In genomic region chr3:196193738-196194541, GRCh38 we compare ENCODE assay signal across 1 cellular context.
TF ChIP-seq lines count a peak whose summit lies in the region.

No MANE protein-coding gene starts in this region.

TF ChIP-seq in K562, 482 proteins besides CTCF, POLR2A, EP300 and RAD21 (continued from another document and continues in another):
- TF ChIP-seq CHCHD3 (CRISPR knock-in tag; IDR thresholded peaks at IDR 0.05) (no peak), SREBF2 (CRISPR knock-in tag; IDR thresholded peaks at IDR 0.05) (no peak), PHF8 (IDR thresholded peaks at IDR 0.05; ENCODE audit: borderline replicate concordance, low read length) (no peak), THRAP3 (IDR thresholded peaks at IDR 0.05; ENCODE audit: borderline replicate concordance) (no peak), TOE1 (IDR thresholded peaks at IDR 0.05; ENCODE audit: borderline replicate concordance) (no peak; the same call in 1 of the 2 replicates), TOE1 (CRISPR knock-in tag; IDR thresholded peaks at IDR 0.05; ENCODE audit: borderline replicate concordance, low read depth) (no peak), KAT8 (IDR thresholded peaks at IDR 0.05; ENCODE audit: low read depth) (no peak), SMARCC2 (IDR thresholded peaks at IDR 0.05; ENCODE audit: low read depth) (no peak), HDAC6 (IDR thresholded peaks at IDR 0.05; ENCODE audit: low read depth, low read length) (no peak), RHOXF2B (CRISPR knock-in tag; conservative IDR thresholded peaks at IDR 0.05) (no peak), ZNF766 (CRISPR knock-in tag; conservative IDR thresholded peaks at IDR 0.05) (0 out of 2 replicates have a peak, but pooled peaks have one; percentile 37), GTF2F1 (IDR thresholded peaks at IDR 0.05; ENCODE audit: low read depth, low read length) (no peak), NR4A1 (CRISPR knock-in tag; IDR thresholded peaks at IDR 0.05) (no peak), NR4A1 (tag; IDR thresholded peaks at IDR 0.05) (peak; percentile 66; the same call in 1 of the 2 replicates), NELFE (IDR thresholded peaks at IDR 0.05; ENCODE audit: insufficient read depth, insufficient read length) (no peak), ZNF436 (CRISPR knock-in tag; IDR thresholded peaks at IDR 0.05) (no peak), ZNF584 (CRISPR knock-in tag; IDR thresholded peaks at IDR 0.05; ENCODE audit: low read depth) (peak; percentile 77), ZNF134 (CRISPR knock-in tag; conservative IDR thresholded peaks at IDR 0.05) (no peak), ZNF133 (CRISPR knock-in tag; IDR thresholded peaks at IDR 0.05) (no peak), NONO (IDR thresholded peaks at IDR 0.05; ENCODE audit: low read depth in 2 of 2, low read length in 1 of 2) (no peak), ZNF3 (CRISPR knock-in tag; IDR thresholded peaks at IDR 0.05) (no peak), BRF1 (IDR thresholded peaks at IDR 0.05; ENCODE audit: borderline replicate concordance, extremely low read depth, insufficient read length) (no peak), NFE2 (IDR thresholded peaks at IDR 0.05; ENCODE audit: low read depth) (no peak), MLX (CRISPR knock-in tag; conservative IDR thresholded peaks at IDR 0.05) (no peak), HEY1 (CRISPR knock-in tag; IDR thresholded peaks at IDR 0.05; ENCODE audit: borderline replicate concordance) (no peak), MLLT1 (IDR thresholded peaks at IDR 0.05) (no peak), ZNF175 (CRISPR knock-in tag; IDR thresholded peaks at IDR 0.05; ENCODE audit: low read depth) (no peak), HDGF (IDR thresholded peaks at IDR 0.05) (peak; percentile 48; the same call in 1 of the 2 replicates), HNRNPL (IDR thresholded peaks at IDR 0.05; ENCODE audit: low read depth, low read length) (peak; percentile 85; the same call in 1 of the 2 replicates), PHB2 (IDR thresholded peaks at IDR 0.05; ENCODE audit: low read depth) (no peak), DEAF1 (CRISPR knock-in tag; IDR thresholded peaks at IDR 0.05) (no peak), PCBP1 (IDR thresholded peaks at IDR 0.05; ENCODE audit: low read depth, low read length, poor library complexity, severe bottlenecking) (no peak), ZNF561 (CRISPR knock-in tag; conservative IDR thresholded peaks at IDR 0.05) (no peak), ZNF324 (CRISPR knock-in tag; IDR thresholded peaks at IDR 0.05) (no peak), CBFB (CRISPR knock-in tag; IDR thresholded peaks at IDR 0.05) (no peak), CBFA2T2 (conservative IDR thresholded peaks at IDR 0.05) (peak; percentile 83), ZC3H11A (IDR thresholded peaks at IDR 0.05; ENCODE audit: low read depth, low read length) (no peak), ZKSCAN3 (CRISPR knock-in tag; IDR thresholded peaks at IDR 0.05) (no peak), PPARD (CRISPR knock-in tag; IDR thresholded peaks at IDR 0.05) (no peak), ZNF146 (CRISPR knock-in tag; IDR thresholded peaks at IDR 0.05; ENCODE audit: unreplicated experiment) (no peak), RBBP5 (IDR thresholded peaks at IDR 0.05; ENCODE audit: borderline replicate concordance, insufficient read depth, low read length, poor library complexity, severe bottlenecking) (no peak), ZNF76 (CRISPR knock-in tag; IDR thresholded peaks at IDR 0.05; ENCODE audit: borderline replicate concordance) (peak; percentile 84; the same call in 1 of the 2 replicates), U2AF1 (optimal IDR thresholded peaks at IDR 0.05; ENCODE audit: low read depth, low read length) (no peak), ZNF184 (CRISPR knock-in tag; IDR thresholded peaks at IDR 0.05) (no peak), MTF1 (CRISPR knock-in tag; IDR thresholded peaks at IDR 0.05; ENCODE audit: borderline replicate concordance) (no peak), USF2 (CRISPR knock-in tag; IDR thresholded peaks at IDR 0.05) (no peak), KLF13 (tag; IDR thresholded peaks at IDR 0.05; ENCODE audit: borderline replicate concordance, low read depth) (no peak), ZFP30 (CRISPR knock-in tag; IDR thresholded peaks at IDR 0.05; ENCODE audit: borderline replicate concordance) (no peak), MNT (conservative IDR thresholded peaks at IDR 0.05) (no peak), SETDB1 (IDR thresholded peaks at IDR 0.05; ENCODE audit: low read length) (no peak), SRSF7 (optimal IDR thresholded peaks at IDR 0.05; ENCODE audit: low read depth, low read length) (no peak), ZNF780A (CRISPR knock-in tag; IDR thresholded peaks at IDR 0.05) (no peak), NR1H2 (CRISPR knock-in tag; IDR thresholded peaks at IDR 0.05) (no peak), RCOR1 (IDR thresholded peaks at IDR 0.05; ENCODE audit: borderline replicate concordance in 1 of 2, low read depth in 2 of 2, low read length in 2 of 2) (0 out of 4 replicates have a peak, but pooled peaks of 1 of the 2 experiments have one; percentile 9), ADNP (tag; IDR thresholded peaks at IDR 0.05) (no peak), CBX3 (IDR thresholded peaks at IDR 0.05; ENCODE audit: borderline replicate concordance in 1 of 2, low read length in 2 of 2) (no peak), RBM39 (optimal IDR thresholded peaks at IDR 0.05; ENCODE audit: low read depth, low read length) (no peak)
- TF ChIP-seq, protein P1, sequence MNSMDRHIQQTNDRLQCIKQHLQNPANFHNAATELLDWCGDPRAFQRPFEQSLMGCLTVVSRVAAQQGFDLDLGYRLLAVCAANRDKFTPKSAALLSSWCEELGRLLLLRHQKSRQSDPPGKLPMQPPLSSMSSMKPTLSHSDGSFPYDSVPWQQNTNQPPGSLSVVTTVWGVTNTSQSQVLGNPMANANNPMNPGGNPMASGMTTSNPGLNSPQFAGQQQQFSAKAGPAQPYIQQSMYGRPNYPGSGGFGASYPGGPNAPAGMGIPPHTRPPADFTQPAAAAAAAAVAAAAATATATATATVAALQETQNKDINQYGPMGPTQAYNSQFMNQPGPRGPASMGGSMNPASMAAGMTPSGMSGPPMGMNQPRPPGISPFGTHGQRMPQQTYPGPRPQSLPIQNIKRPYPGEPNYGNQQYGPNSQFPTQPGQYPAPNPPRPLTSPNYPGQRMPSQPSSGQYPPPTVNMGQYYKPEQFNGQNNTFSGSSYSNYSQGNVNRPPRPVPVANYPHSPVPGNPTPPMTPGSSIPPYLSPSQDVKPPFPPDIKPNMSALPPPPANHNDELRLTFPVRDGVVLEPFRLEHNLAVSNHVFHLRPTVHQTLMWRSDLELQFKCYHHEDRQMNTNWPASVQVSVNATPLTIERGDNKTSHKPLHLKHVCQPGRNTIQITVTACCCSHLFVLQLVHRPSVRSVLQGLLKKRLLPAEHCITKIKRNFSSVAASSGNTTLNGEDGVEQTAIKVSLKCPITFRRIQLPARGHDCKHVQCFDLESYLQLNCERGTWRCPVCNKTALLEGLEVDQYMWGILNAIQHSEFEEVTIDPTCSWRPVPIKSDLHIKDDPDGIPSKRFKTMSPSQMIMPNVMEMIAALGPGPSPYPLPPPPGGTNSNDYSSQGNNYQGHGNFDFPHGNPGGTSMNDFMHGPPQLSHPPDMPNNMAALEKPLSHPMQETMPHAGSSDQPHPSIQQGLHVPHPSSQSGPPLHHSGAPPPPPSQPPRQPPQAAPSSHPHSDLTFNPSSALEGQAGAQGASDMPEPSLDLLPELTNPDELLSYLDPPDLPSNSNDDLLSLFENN (IDR thresholded peaks at IDR 0.05; ENCODE audit: low read depth in 2 of 2, low read length in 2 of 2) = no peak
- TF ChIP-seq, protein P2, sequence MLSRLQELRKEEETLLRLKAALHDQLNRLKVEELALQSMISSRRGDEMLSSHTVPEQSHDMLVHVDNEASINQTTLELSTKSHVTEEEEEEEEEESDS (CRISPR knock-in tag; IDR thresholded peaks at IDR 0.05) = no peak
- TF ChIP-seq, protein P3, sequence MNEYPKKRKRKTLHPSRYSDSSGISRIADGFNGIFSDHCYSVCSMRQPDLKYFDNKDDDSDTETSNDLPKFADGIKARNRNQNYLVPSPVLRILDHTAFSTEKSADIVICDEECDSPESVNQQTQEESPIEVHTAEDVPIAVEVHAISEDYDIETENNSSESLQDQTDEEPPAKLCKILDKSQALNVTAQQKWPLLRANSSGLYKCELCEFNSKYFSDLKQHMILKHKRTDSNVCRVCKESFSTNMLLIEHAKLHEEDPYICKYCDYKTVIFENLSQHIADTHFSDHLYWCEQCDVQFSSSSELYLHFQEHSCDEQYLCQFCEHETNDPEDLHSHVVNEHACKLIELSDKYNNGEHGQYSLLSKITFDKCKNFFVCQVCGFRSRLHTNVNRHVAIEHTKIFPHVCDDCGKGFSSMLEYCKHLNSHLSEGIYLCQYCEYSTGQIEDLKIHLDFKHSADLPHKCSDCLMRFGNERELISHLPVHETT (CRISPR knock-in tag; conservative IDR thresholded peaks at IDR 0.05 in 1 of 2, IDR thresholded peaks at IDR 0.05 in 1 of 2) = no peak
- TF ChIP-seq, protein P4, sequence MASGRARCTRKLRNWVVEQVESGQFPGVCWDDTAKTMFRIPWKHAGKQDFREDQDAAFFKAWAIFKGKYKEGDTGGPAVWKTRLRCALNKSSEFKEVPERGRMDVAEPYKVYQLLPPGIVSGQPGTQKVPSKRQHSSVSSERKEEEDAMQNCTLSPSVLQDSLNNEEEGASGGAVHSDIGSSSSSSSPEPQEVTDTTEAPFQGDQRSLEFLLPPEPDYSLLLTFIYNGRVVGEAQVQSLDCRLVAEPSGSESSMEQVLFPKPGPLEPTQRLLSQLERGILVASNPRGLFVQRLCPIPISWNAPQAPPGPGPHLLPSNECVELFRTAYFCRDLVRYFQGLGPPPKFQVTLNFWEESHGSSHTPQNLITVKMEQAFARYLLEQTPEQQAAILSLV (tag; IDR thresholded peaks at IDR 0.05) = no peak
- TF ChIP-seq, protein P5, sequence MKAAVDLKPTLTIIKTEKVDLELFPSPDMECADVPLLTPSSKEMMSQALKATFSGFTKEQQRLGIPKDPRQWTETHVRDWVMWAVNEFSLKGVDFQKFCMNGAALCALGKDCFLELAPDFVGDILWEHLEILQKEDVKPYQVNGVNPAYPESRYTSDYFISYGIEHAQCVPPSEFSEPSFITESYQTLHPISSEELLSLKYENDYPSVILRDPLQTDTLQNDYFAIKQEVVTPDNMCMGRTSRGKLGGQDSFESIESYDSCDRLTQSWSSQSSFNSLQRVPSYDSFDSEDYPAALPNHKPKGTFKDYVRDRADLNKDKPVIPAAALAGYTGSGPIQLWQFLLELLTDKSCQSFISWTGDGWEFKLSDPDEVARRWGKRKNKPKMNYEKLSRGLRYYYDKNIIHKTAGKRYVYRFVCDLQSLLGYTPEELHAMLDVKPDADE (conservative IDR thresholded peaks at IDR 0.05; ENCODE audit: control insufficient read depth, low read depth, low read length) = no peak
- TF ChIP-seq, protein P6, sequence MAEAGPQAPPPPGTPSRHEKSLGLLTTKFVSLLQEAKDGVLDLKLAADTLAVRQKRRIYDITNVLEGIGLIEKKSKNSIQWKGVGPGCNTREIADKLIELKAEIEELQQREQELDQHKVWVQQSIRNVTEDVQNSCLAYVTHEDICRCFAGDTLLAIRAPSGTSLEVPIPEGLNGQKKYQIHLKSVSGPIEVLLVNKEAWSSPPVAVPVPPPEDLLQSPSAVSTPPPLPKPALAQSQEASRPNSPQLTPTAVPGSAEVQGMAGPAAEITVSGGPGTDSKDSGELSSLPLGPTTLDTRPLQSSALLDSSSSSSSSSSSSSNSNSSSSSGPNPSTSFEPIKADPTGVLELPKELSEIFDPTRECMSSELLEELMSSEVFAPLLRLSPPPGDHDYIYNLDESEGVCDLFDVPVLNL (CRISPR knock-in tag; IDR thresholded peaks at IDR 0.05; ENCODE audit: low read depth) = no peak
